ENCODE assay signal across 23 cellular contexts in genomic region chr6:135008941-135009290, GRCh38. TPM values are rescaled to one million over a fixed set of nuclear protein-coding genes. Genes with fewer than 3 reads are reported as not detected.
A peak's percentile ranks its signal among the peaks of the same experiment; 100 is the strongest.
DNase-seq lines count a peak whose midpoint lies in the region; ATAC-seq lines count a peak whose summit lies in the region.
"Had no signal": no experiment of that assay in that cellular context is flagged by ENCODE, and none has a peak within 500 bp of the region (broad histone marks: within the 10 kb centered on the region; RNA-seq: fewer than 3 reads in every experiment).

No MANE protein-coding gene starts in this region.

- intact Hi-C loops in activated T-helper 2 cell treated with anti-CD3 and anti-CD28 coated beads, Interferon-gamma antibody, Interleukin-2, Interleukin-4, amounts not matched to agents 10 μg/mL and 5 μg/mL and 100 μg/mL, durations not matched to agents 14 hours and 24 hours and 36 hours (cut with micrococcal nuclease) = loop anchor here (5.0 kb wide), 1 partner anchor 47 kb away; no protein-coding TSS in a partner anchor

- no peaks in the 10 kb centered on the region for H3K36me3 ChIP-seq in mesendoderm (ENCODE audit: control insufficient read depth, insufficient read depth, low read length)
- H3K36me3 ChIP-seq: breast epithelium, gastrocnemius medialis, uterus had no signal

- H3K27ac Mint-ChIP-seq in stimulated activated naive CD8-positive, alpha-beta T cell treated with anti-CD3 and anti-CD28 coated beads, Interleukin-15, Interleukin-2, amounts not matched to agents 100 ng/mL and 50 ng/mL, for 24 hours = peak overlapping the region; percentile 62
- H3K27ac Mint-ChIP-seq in activated T-helper 2 cell treated with anti-CD3 and anti-CD28 coated beads, Interferon-gamma antibody, Interleukin-2, Interleukin-4, amounts not matched to agents 10 μg/mL and 5 μg/mL and 100 μg/mL, durations not matched to agents 14 hours and 24 hours and 36 hours = peak overlapping the region; percentile 62

- H3K9me3 Mint-ChIP-seq in stimulated activated naive CD8-positive, alpha-beta T cell treated with anti-CD3 and anti-CD28 coated beads, Interleukin-15, Interleukin-2, amounts not matched to agents 100 ng/mL and 50 ng/mL, for 24 hours = no peaks in the 10 kb centered on the region
- peaks cover 6% of the 10 kb centered on the region for H3K9me3 Mint-ChIP-seq in activated T-helper 2 cell treated with anti-CD3 and anti-CD28 coated beads, Interferon-gamma antibody, Interleukin-2, Interleukin-4, amounts not matched to agents 10 μg/mL and 5 μg/mL and 100 μg/mL, durations not matched to agents 14 hours and 24 hours and 36 hours
- H3K9me3 Mint-ChIP-seq: activated naive CD8-positive, alpha-beta T cell treated with anti-CD3 and anti-CD28 coated beads, Interleukin-2, amount 10 ng/mL, durations not matched to agents 7 days and 5 days; T-helper 2 cell treated with Interferon-gamma antibody and Interleukin-4, amounts not matched to agents 5 μg/mL and 100 μg/mL, for 36 hours had no signal

- H3K4me3 ChIP-seq in mesendoderm (ENCODE audit: low read length) = no peak overlapping the region
- H3K4me3 ChIP-seq: breast epithelium, gastrocnemius medialis, MG63, SJCRH30, uterus had no signal

- no peak overlapping the region for H3K27ac ChIP-seq in mesendoderm (ENCODE audit: low read depth, low read length)
- H3K27ac ChIP-seq: breast epithelium, epithelial cell of prostate, gastrocnemius medialis, SJCRH30, uterus had no signal

- no peak overlapping the region for H3K9ac ChIP-seq in mesendoderm (ENCODE audit: low read length)

- no peak overlapping the region for H4K5ac ChIP-seq in mesendoderm (ENCODE audit: low read length)

- no peak overlapping the region for H3K4me2 ChIP-seq in mesendoderm (ENCODE audit: low read length)

- H3K23ac ChIP-seq in mesendoderm (ENCODE audit: low read length) = no peak overlapping the region

- H2BK15ac ChIP-seq in mesendoderm (replicated peaks; ENCODE audit: low read depth) = no peak overlapping the region

- no peak overlapping the region for H2BK5ac ChIP-seq in mesendoderm (ENCODE audit: low read length)

- H4K8ac ChIP-seq in mesendoderm (ENCODE audit: low read depth, low read length) = no peak overlapping the region

- H3K79me1 ChIP-seq in mesendoderm (ENCODE audit: low read length) = no peaks in the 10 kb centered on the region

- no peak overlapping the region for H3K56ac ChIP-seq in mesendoderm (ENCODE audit: low read length)

- no peaks in the 10 kb centered on the region for H3K4me1 ChIP-seq in mesendoderm (ENCODE audit: control insufficient read depth, low read depth, low read length)
- H3K4me1 ChIP-seq: breast epithelium, SJCRH30, uterus had no signal

- no peaks in the 10 kb centered on the region for H3K27me3 ChIP-seq in mesendoderm (ENCODE audit: insufficient read depth, low read length, poor library complexity)
- H3K27me3 ChIP-seq: breast epithelium, gastrocnemius medialis, MG63, SJCRH30, uterus had no signal

- no peak for DNase-seq in stimulated activated naive CD8-positive, alpha-beta T cell treated with anti-CD3 and anti-CD28 coated beads, Interleukin-15, Interleukin-2, amounts not matched to agents 100 U/mL and 50 U/mL, for 24 hours
- no peak for DNase-seq in activated T-helper 2 cell treated with anti-CD3 and anti-CD28 coated beads, Interferon-gamma antibody, Interleukin-2, Interleukin-4, amounts not matched to agents 10 μg/mL and 5 μg/mL and 100 μg/mL, durations not matched to agents 14 hours and 24 hours and 36 hours (ENCODE audit: low spot score)
- DNase-seq in NCI-H1436 (lab: John Stamatoyannopoulos, UW) = no peak
- no peak for DNase-seq in mesendoderm
- DNase-seq in NCI-H2029 (lab: John Stamatoyannopoulos, UW) = no peak
- DNase-seq in MV-4-11 (lab: John Stamatoyannopoulos, UW) = no peak
- DNase-seq: activated CD4-positive, CD25-positive, alpha-beta regulatory T cell treated with anti-CD3 and anti-CD28 coated beads, Interleukin-2, amount 50 U/mL, for 72 hours; activated CD8-positive, alpha-beta memory T cell treated with anti-CD3 and anti-CD28 coated beads, Interleukin-2, amount 50 U/mL, for 48 hours; activated naive CD8-positive, alpha-beta T cell treated with anti-CD3 and anti-CD28 coated beads, Interleukin-2, amount 10 ng/mL, durations not matched to agents 7 days and 5 days; dermis blood vessel endothelial cell; EL; gastrocnemius medialis; MG63; NCI-H2081; NCI-H526; PC-3; SJCRH30; uterus had no signal

- H3K79me2 ChIP-seq in mesendoderm (ENCODE audit: control insufficient read depth, insufficient read depth, low read length) = no peaks in the 10 kb centered on the region

- no peak overlapping the region for H3K4ac ChIP-seq in mesendoderm (ENCODE audit: low read depth, low read length)

- H3K27me3 Mint-ChIP-seq in stimulated activated naive CD8-positive, alpha-beta T cell treated with anti-CD3 and anti-CD28 coated beads, Interleukin-15, Interleukin-2, amounts not matched to agents 100 ng/mL and 50 ng/mL, for 24 hours = no peaks in the 10 kb centered on the region
- no peaks in the 10 kb centered on the region for H3K27me3 Mint-ChIP-seq in activated T-helper 2 cell treated with anti-CD3 and anti-CD28 coated beads, Interferon-gamma antibody, Interleukin-2, Interleukin-4, amounts not matched to agents 10 μg/mL and 5 μg/mL and 100 μg/mL, durations not matched to agents 14 hours and 24 hours and 36 hours (ENCODE audit: low read depth)
- H3K27me3 Mint-ChIP-seq: activated naive CD8-positive, alpha-beta T cell treated with anti-CD3 and anti-CD28 coated beads, Interleukin-2, amount 10 ng/mL, durations not matched to agents 7 days and 5 days had no signal

- WGBS in mesendoderm (ENCODE audit: extremely low coverage, insufficient coverage, low lambda C conversion rate) = no CpG with 5 or more reads among the region's 1 CpG

- H2BK120ac ChIP-seq in mesendoderm (ENCODE audit: low read depth, low read length) = no peak overlapping the region

- no peak overlapping the region for H2AK5ac ChIP-seq in mesendoderm (ENCODE audit: low read length)

- H3K4me3 Mint-ChIP-seq in stimulated activated naive CD8-positive, alpha-beta T cell treated with anti-CD3 and anti-CD28 coated beads, Interleukin-15, Interleukin-2, amounts not matched to agents 100 ng/mL and 50 ng/mL, for 24 hours = no peak overlapping the region
- H3K4me3 Mint-ChIP-seq in activated T-helper 2 cell treated with anti-CD3 and anti-CD28 coated beads, Interferon-gamma antibody, Interleukin-2, Interleukin-4, amounts not matched to agents 10 μg/mL and 5 μg/mL and 100 μg/mL, durations not matched to agents 14 hours and 24 hours and 36 hours (ENCODE audit: low read depth) = no peak overlapping the region
- H3K4me3 Mint-ChIP-seq: activated naive CD8-positive, alpha-beta T cell treated with anti-CD3 and anti-CD28 coated beads, Interleukin-2, amount 10 ng/mL, durations not matched to agents 7 days and 5 days had no signal

- peaks cover 31% of the 10 kb centered on the region for H3K36me3 Mint-ChIP-seq in stimulated activated naive CD8-positive, alpha-beta T cell treated with anti-CD3 and anti-CD28 coated beads, Interleukin-15, Interleukin-2, amounts not matched to agents 100 ng/mL and 50 ng/mL, for 24 hours (ENCODE audit: low read depth)
- H3K36me3 Mint-ChIP-seq in activated T-helper 2 cell treated with anti-CD3 and anti-CD28 coated beads, Interferon-gamma antibody, Interleukin-2, Interleukin-4, amounts not matched to agents 10 μg/mL and 5 μg/mL and 100 μg/mL, durations not matched to agents 14 hours and 24 hours and 36 hours (ENCODE audit: low read depth) = peaks cover 49% of the 10 kb centered on the region

- H3K4me1 Mint-ChIP-seq in stimulated activated naive CD8-positive, alpha-beta T cell treated with anti-CD3 and anti-CD28 coated beads, Interleukin-15, Interleukin-2, amounts not matched to agents 100 ng/mL and 50 ng/mL, for 24 hours (ENCODE audit: low read depth) = peaks cover 21% of the 10 kb centered on the region
- peaks cover 44% of the 10 kb centered on the region for H3K4me1 Mint-ChIP-seq in activated T-helper 2 cell treated with anti-CD3 and anti-CD28 coated beads, Interferon-gamma antibody, Interleukin-2, Interleukin-4, amounts not matched to agents 10 μg/mL and 5 μg/mL and 100 μg/mL, durations not matched to agents 14 hours and 24 hours and 36 hours (ENCODE audit: low read depth)

- no peak for ATAC-seq in stimulated activated naive CD8-positive, alpha-beta T cell treated with anti-CD3 and anti-CD28 coated beads, Interleukin-15, Interleukin-2, amounts not matched to agents 100 U/mL and 50 U/mL, for 24 hours
- ATAC-seq in HG02840 (IDR thresholded peaks at IDR 0.05; ENCODE audit: low FRiP score, unreplicated experiment) = peak; percentile 23
- ATAC-seq: gastrocnemius medialis, PC-3 had no signal

- H3K18ac ChIP-seq in mesendoderm (ENCODE audit: low read length) = no peak overlapping the region

RNA-seq across cellular contexts. Expression of gene HBS1L, which starts 45.7 kb away (rescaled TPM):
- total RNA-seq in activated T-helper 2 cell treated with anti-CD3 and anti-CD28 coated beads, Interferon-gamma antibody, Interleukin-2, Interleukin-4, amounts not matched to agents 10 μg/mL and 5 μg/mL and 100 μg/mL, durations not matched to agents 14 hours and 24 hours and 36 hours = 99.2 and 102 TPM in 2 replicates
- 63.5 TPM for polyA plus RNA-seq in mesendoderm (2013, experiment 1 of 2)
- 59.1 TPM for polyA plus RNA-seq in mesendoderm (2013, experiment 2 of 2)

RNA-seq across cellular contexts. Expression of gene ALDH8A1, which starts 59.0 kb away (rescaled TPM):
- 1.1 and 1.2 TPM in 2 replicates for total RNA-seq in activated T-helper 2 cell treated with anti-CD3 and anti-CD28 coated beads, Interferon-gamma antibody, Interleukin-2, Interleukin-4, amounts not matched to agents 10 μg/mL and 5 μg/mL and 100 μg/mL, durations not matched to agents 14 hours and 24 hours and 36 hours
- 0.04 TPM for polyA plus RNA-seq in mesendoderm (2013, experiment 1 of 2)
- 0.11 TPM for polyA plus RNA-seq in mesendoderm (2013, experiment 2 of 2)
